Comparison of ENCODE assay signal across 29 cellular contexts in the genomic region with DNA sequence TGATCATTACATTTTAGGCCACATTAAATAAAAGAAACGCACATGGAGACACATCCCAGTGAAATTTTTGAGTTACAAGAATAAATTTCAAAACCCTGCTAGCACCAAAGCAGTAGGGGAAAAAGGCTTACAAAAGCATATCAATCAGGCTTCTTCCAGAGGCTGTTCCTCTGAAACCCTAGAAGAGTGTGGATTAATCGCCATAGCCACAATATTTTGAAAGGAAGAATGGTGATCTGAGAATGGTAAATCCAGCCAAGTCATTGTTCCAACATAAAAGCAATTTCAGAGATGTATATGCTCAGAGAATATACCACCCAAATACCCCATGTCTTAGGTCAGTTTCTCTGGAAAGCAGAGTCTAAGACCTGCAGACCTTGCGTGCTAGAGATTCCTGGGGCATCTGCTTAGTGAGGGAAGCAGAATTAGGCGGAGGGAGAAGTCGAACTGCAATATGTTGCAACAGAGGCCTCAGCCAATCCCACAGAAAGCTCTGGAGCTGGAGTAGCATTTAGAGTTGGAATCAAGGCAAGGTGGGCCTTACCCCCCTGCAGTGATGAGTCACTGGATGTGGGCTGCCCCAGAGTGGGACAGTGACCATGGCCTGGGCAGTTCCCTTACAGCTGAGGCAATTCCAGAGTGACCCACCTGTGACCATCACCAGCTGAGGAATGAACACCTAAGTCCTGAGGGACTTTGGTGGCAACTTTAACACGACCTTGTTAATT.
"Had no signal": no experiment of that assay in that cellular context is flagged by ENCODE, and none has a peak within 500 bp of the region (broad histone marks: within the 10 kb centered on the region; RNA-seq: fewer than 3 reads in every experiment).

No MANE protein-coding gene starts in this region.

- H3K4me3 Mint-ChIP-seq: activated B cell treated with CpG ODN at 0.5 μM for 24 hours; activated CD4-positive, alpha-beta T cell treated with anti-CD3 and anti-CD28 coated beads, Interleukin-2, amount 10 ng/mL, durations not matched to agents 24 days and 14 days; activated CD8-positive, alpha-beta memory T cell treated with anti-CD3 and anti-CD28 coated beads, Interleukin-2, amount 10 ng/mL, durations not matched to agents 7 days and 5 days; activated naive CD8-positive, alpha-beta T cell treated with anti-CD3 and anti-CD28 coated beads, Interleukin-2, amount 50 U/mL, for 24 hours; activated T-cell treated with anti-CD3 and anti-CD28 coated beads, Interleukin-2, amount 50 U/mL, for 24 hours; activated T-helper 1 cell treated with anti-CD3 and anti-CD28 coated beads, Interleukin-12 subunit alpha, Interleukin-12 subunit beta, Interleukin-2, Interleukin-4 antibody, amounts not matched to agents 30 ng/mL and 10 ng/mL and 1 ng/mL, durations not matched to agents 14 hours and 24 hours and 36 hours; brain; central memory CD8-positive, alpha-beta T cell; T-helper 17 cell had no signal

- H3K27me3 Mint-ChIP-seq: activated CD8-positive, alpha-beta memory T cell treated with anti-CD3 and anti-CD28 coated beads, Interleukin-2, amount 10 ng/mL, durations not matched to agents 7 days and 5 days had no signal

- H3K36me3 Mint-ChIP-seq: activated CD8-positive, alpha-beta memory T cell treated with anti-CD3 and anti-CD28 coated beads, Interleukin-2, amount 10 ng/mL, durations not matched to agents 7 days and 5 days; activated naive CD4-positive, alpha-beta T cell treated with anti-CD3 and anti-CD28 coated beads, Interleukin-2, amount 50 U/mL, for 72 hours; brain had no signal

- ATAC-seq: activated CD8-positive, alpha-beta memory T cell treated with anti-CD3 and anti-CD28 coated beads, Interleukin-2, amount 10 ng/mL, durations not matched to agents 7 days and 5 days; activated naive CD4-positive, alpha-beta T cell treated with anti-CD3 and anti-CD28 coated beads, Interleukin-2, amount 50 U/mL, for 72 hours; activated naive CD8-positive, alpha-beta T cell treated with anti-CD3 and anti-CD28 coated beads, Interleukin-2, amount 50 U/mL, for 24 hours; PC-3; T-helper 17 cell had no signal

- H3K4me1 Mint-ChIP-seq: activated B cell treated with CpG ODN at 0.5 μM for 24 hours; activated CD4-positive, alpha-beta T cell treated with anti-CD3 and anti-CD28 coated beads, Interleukin-2, amount 10 ng/mL, durations not matched to agents 24 days and 14 days; activated CD8-positive, alpha-beta memory T cell treated with anti-CD3 and anti-CD28 coated beads, Interleukin-2, amount 10 ng/mL, durations not matched to agents 7 days and 5 days; activated naive CD8-positive, alpha-beta T cell treated with anti-CD3 and anti-CD28 coated beads, Interleukin-2, amount 50 U/mL, for 24 hours; central memory CD8-positive, alpha-beta T cell; T-helper 17 cell had no signal

- H3K9me3 Mint-ChIP-seq: activated B cell treated with CpG ODN at 0.5 μM for 24 hours; activated CD4-positive, alpha-beta T cell treated with anti-CD3 and anti-CD28 coated beads, Interleukin-2, amount 10 ng/mL, durations not matched to agents 24 days and 14 days; activated naive CD4-positive, alpha-beta T cell treated with anti-CD3 and anti-CD28 coated beads, Interleukin-2, amount 50 U/mL, for 72 hours; activated naive CD8-positive, alpha-beta T cell treated with anti-CD3 and anti-CD28 coated beads, Interleukin-2, amount 50 U/mL, for 24 hours; activated T-cell treated with anti-CD3 and anti-CD28 coated beads, Interleukin-2, amount 50 U/mL, for 24 hours; activated T-helper 1 cell treated with anti-CD3 and anti-CD28 coated beads, Interleukin-12 subunit alpha, Interleukin-12 subunit beta, Interleukin-2, Interleukin-4 antibody, amounts not matched to agents 30 ng/mL and 10 ng/mL and 1 ng/mL, durations not matched to agents 14 hours and 24 hours and 36 hours; central memory CD8-positive, alpha-beta T cell had no signal

- FAIRE-seq: astrocyte, RCC 7860 had no signal

- DNase-seq: activated B cell treated with CpG ODN at 0.5 μM for 24 hours; activated CD4-positive, alpha-beta T cell treated with anti-CD3 and anti-CD28 coated beads for 1 hour; activated CD4-positive, alpha-beta T cell treated with anti-CD3 and anti-CD28 coated beads, Interleukin-2, amount 10 ng/mL, durations not matched to agents 24 days and 14 days; activated CD4-positive, alpha-beta T cell treated with anti-CD3 and anti-CD28 coated beads, Interleukin-2, amount 50 U/mL, for 48 hours; activated CD8-positive, alpha-beta memory T cell treated with anti-CD3 and anti-CD28 coated beads, Interleukin-2, amount 10 ng/mL, durations not matched to agents 7 days and 5 days; activated effector memory CD4-positive, alpha-beta T cell treated with Interleukin-2 at 50 U/mL for 16 hours; activated naive CD4-positive, alpha-beta T cell treated with Interleukin-2 at 50 U/mL for 16 hours; activated naive CD8-positive, alpha-beta T cell treated with anti-CD3 and anti-CD28 coated beads, Interleukin-2, amount 50 U/mL, for 24 hours; activated T-cell treated with anti-CD3 and anti-CD28 coated beads, Interleukin-2, amount 50 U/mL, for 24 hours; amygdala; MM.1S; NCI-H1105; NCI-H1436; NCI-H1694 treated with DMSO at 0.1 percent for 48 hours; NCI-H2029 treated with DMSO at 0.1 percent for 48 hours; NCI-H2171 treated with DMSO at 0.1 percent for 48 hours; NCI-H226; NCI-H510A; NCI-H526 treated with DMSO at 0.1 percent for 48 hours; PC-3; SIG-M5; T-helper 17 cell; T-helper 9 cell had no signal

- H3K27ac Mint-ChIP-seq: activated B cell treated with CpG ODN at 0.5 μM for 24 hours; activated CD4-positive, alpha-beta T cell treated with anti-CD3 and anti-CD28 coated beads, Interleukin-2, amount 10 ng/mL, durations not matched to agents 24 days and 14 days; activated CD8-positive, alpha-beta memory T cell treated with anti-CD3 and anti-CD28 coated beads, Interleukin-2, amount 10 ng/mL, durations not matched to agents 7 days and 5 days; activated naive CD4-positive, alpha-beta T cell treated with anti-CD3 and anti-CD28 coated beads, Interleukin-2, amount 50 U/mL, for 72 hours; activated naive CD8-positive, alpha-beta T cell treated with anti-CD3 and anti-CD28 coated beads, Interleukin-2, amount 50 U/mL, for 24 hours; activated T-cell treated with anti-CD3 and anti-CD28 coated beads, Interleukin-2, amount 50 U/mL, for 24 hours; activated T-helper 1 cell treated with anti-CD3 and anti-CD28 coated beads, Interleukin-12 subunit alpha, Interleukin-12 subunit beta, Interleukin-2, Interleukin-4 antibody, amounts not matched to agents 30 ng/mL and 10 ng/mL and 1 ng/mL, durations not matched to agents 14 hours and 24 hours and 36 hours; T-helper 17 cell had no signal
